12 cellular contexts compared by ENCODE assay signal in the genomic region with DNA sequence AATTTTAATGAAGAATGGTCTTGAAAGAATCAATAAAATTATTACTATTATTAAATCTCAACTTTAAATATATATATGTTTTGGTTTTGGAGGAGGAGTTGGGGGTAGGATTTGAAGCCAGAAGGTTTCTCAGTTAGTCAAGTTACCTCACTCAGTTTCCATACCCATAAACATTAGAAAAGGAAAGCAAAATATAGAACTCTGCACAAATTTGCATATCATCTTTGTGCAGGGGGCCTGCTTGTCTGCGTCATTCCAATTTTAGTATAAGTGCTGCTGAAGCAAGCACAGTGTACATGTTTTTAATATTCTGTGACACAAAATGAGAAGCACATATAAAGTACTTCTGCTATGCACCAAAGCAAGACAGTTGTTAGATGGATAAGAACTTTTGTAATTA. TPM values are rescaled to one million over a fixed set of nuclear protein-coding genes. Genes with fewer than 3 reads are reported as not detected.
DNase-seq lines count a peak whose midpoint lies in the region; ATAC-seq lines count a peak whose summit lies in the region.
"Had no signal": no experiment of that assay in that cellular context is flagged by ENCODE, and none has a peak within 500 bp of the region (broad histone marks: within the 10 kb centered on the region; RNA-seq: fewer than 3 reads in every experiment).

No MANE protein-coding gene starts in this region.

- no peak overlapping the region for H4K8ac ChIP-seq in mesendoderm (ENCODE audit: low read depth, low read length)

- H3K36me3 ChIP-seq in mesendoderm (ENCODE audit: control insufficient read depth, insufficient read depth, low read length): no peaks in the 10 kb centered on the region
- H3K36me3 ChIP-seq: ascending aorta had no signal

- no peaks in the 10 kb centered on the region for H3K4me1 Mint-ChIP-seq in naive B cell

- ATAC-seq in GM19025 (IDR thresholded peaks at IDR 0.05; ENCODE audit: low read depth, unreplicated experiment) (peak; percentile 85), GM21717 (IDR thresholded peaks at IDR 0.05; ENCODE audit: unreplicated experiment) (peak; percentile 94), HG03103 (IDR thresholded peaks at IDR 0.05; ENCODE audit: low read depth, unreplicated experiment) (peak; percentile 89), naive B cell (ENCODE audit: low read depth in 2 of 2) (peak; percentile 25 to 53)
- ATAC-seq: PC-3 had no signal

- no peak for DNase-seq in naive B cell
- DNase-seq in activated CD4-positive, alpha-beta T cell treated with anti-CD3 and anti-CD28 coated beads, Interleukin-2, amount 50 U/mL, for 1 hour: no peak
- no peak for DNase-seq in ACHN
- no peak for DNase-seq in mesendoderm
- DNase-seq: hippocampal formation, NCI-H2029 treated with DMSO at 0.1 percent for 48 hours, PC-3, substantia nigra had no signal

- H3K4ac ChIP-seq in mesendoderm (ENCODE audit: low read depth, low read length): no peak overlapping the region

- peaks cover 0 to 4% (median 0%) of the 10 kb centered on the region in 7 donors for H3K9me3 Mint-ChIP-seq in naive B cell

- H3K4me2 ChIP-seq in mesendoderm (ENCODE audit: low read length): no peak overlapping the region

- no peak overlapping the region for H3K4me3 Mint-ChIP-seq in naive B cell

- no peak overlapping the region for H3K18ac ChIP-seq in mesendoderm (ENCODE audit: low read length)

- no peaks in the 10 kb centered on the region for H3K79me1 ChIP-seq in mesendoderm (ENCODE audit: low read length)

- H4K5ac ChIP-seq in mesendoderm (ENCODE audit: low read length): no peak overlapping the region

- H3K27me3 Mint-ChIP-seq in naive B cell: peaks cover 0 to 5% (median 0%) of the 10 kb centered on the region in 3 donors

- no peak overlapping the region for H3K4me3 ChIP-seq in mesendoderm (ENCODE audit: low read length)
- H3K4me3 ChIP-seq: ascending aorta had no signal

- H3K27ac ChIP-seq in mesendoderm (ENCODE audit: low read depth, low read length): no peak overlapping the region
- H3K27ac ChIP-seq: ascending aorta had no signal

- in situ Hi-C loops in ACHN (cut with HindIII; ENCODE audit: low pct_ligation_motif_present, low pct_unique_long_range_greater_than_20kb, low sequenced_read_pairs): no loop called here

- H3K9ac ChIP-seq in mesendoderm (ENCODE audit: low read length): no peak overlapping the region

- H2BK120ac ChIP-seq in mesendoderm (ENCODE audit: low read depth, low read length): no peak overlapping the region

- no peak overlapping the region for H2BK5ac ChIP-seq in mesendoderm (ENCODE audit: low read length)

- H3K36me3 Mint-ChIP-seq in naive B cell: peaks cover 5 to 8% of the 10 kb centered on the region in 2 donors

- H2AK5ac ChIP-seq in mesendoderm (ENCODE audit: low read length): no peak overlapping the region

- H3K27ac Mint-ChIP-seq in naive B cell: no peak overlapping the region

- no peak overlapping the region for H3K23ac ChIP-seq in mesendoderm (ENCODE audit: low read length)

- H3K56ac ChIP-seq in mesendoderm (ENCODE audit: low read length): no peak overlapping the region

- no peaks in the 10 kb centered on the region for H3K27me3 ChIP-seq in mesendoderm (ENCODE audit: insufficient read depth, low read length, poor library complexity)
- H3K27me3 ChIP-seq: ascending aorta had no signal

- no peaks in the 10 kb centered on the region for H3K79me2 ChIP-seq in mesendoderm (ENCODE audit: control insufficient read depth, insufficient read depth, low read length)

- no CpG with 5 or more reads among the region's 1 CpG for WGBS in mesendoderm (ENCODE audit: extremely low coverage, insufficient coverage, low lambda C conversion rate)

- peaks cover 6% of the 10 kb centered on the region for H3K4me1 ChIP-seq in mesendoderm (ENCODE audit: control insufficient read depth, low read depth, low read length)

- H2BK15ac ChIP-seq in mesendoderm (replicated peaks; ENCODE audit: low read depth): no peak overlapping the region

RNA-seq across cellular contexts. Expression of a gene that starts 47.5 kb away (rescaled TPM):
- under 1 TPM in 1 of 6 donors, not detected in 5; 0.09 TPM for polyA plus RNA-seq in naive B cell (ENCODE audit: low read depth in 6 of 6)
- not detected for polyA plus RNA-seq in mesendoderm (2013, experiment 1 of 2)
- polyA plus RNA-seq in mesendoderm (2013, experiment 2 of 2): not detected

Comparison
In these comparisons a context has a peak if more than half of its experiments do, and no peak if none do; other contexts are left out.
1. ATAC-seq: peak in every context shown above with its lines; median percentile 94 in GM21717; 89 in HG03103; 85 in GM19025; 39 in naive B cell.